In genomic region chr18:13112982-13113381, GRCh38 we compare ENCODE assay signal across 8 cellular contexts.
DNase-seq lines count a peak whose midpoint lies in the region; ATAC-seq and TF ChIP-seq lines count a peak whose summit lies in the region.

No MANE protein-coding gene starts in this region.

- H3K4me3 Mint-ChIP-seq in activated naive CD8-positive, alpha-beta T cell treated with anti-CD3 and anti-CD28 coated beads, Interleukin-2, amount 50 U/mL, for 24 hours = no peak overlapping the region

- H3K9me3 Mint-ChIP-seq in activated naive CD8-positive, alpha-beta T cell treated with anti-CD3 and anti-CD28 coated beads, Interleukin-2, amount 50 U/mL, for 24 hours = no peaks in the 10 kb centered on the region

- no peak overlapping the region for H3K4me3 ChIP-seq in BJ (ENCODE audit: low read depth, low read length)

- peaks cover 4% of the 10 kb centered on the region for H3K4me1 Mint-ChIP-seq in activated naive CD8-positive, alpha-beta T cell treated with anti-CD3 and anti-CD28 coated beads, Interleukin-2, amount 50 U/mL, for 24 hours

- CTCF ChIA-PET in BJ (lab: Yijun Ruan, JAX) = interaction anchor here (0.8 to 1.4 kb wide), 4 partner anchors 35 to 522 kb away, joined by 3 to 5 read pairs (median 3); no protein-coding TSS in a partner anchor

- POLR2A ChIA-PET in BJ (lab: Charles Lee) = no interaction called here

- no peak for DNase-seq in BJ (ENCODE audit: low read depth)
- DNase-seq in NCI-H2029 (lab: John Stamatoyannopoulos, UW) = peak; percentile 42
- DNase-seq in cerebellar cortex (ENCODE audit: low spot score) = peak; percentile 92
- DNase-seq in left lobe of liver (ENCODE audit: low spot score) = peak; percentile 63
- no peak for DNase-seq in DMS79 treated with DMSO at 0.1 percent for 48 hours (lab: John Stamatoyannopoulos, UW)
- no peak for DNase-seq in stimulated activated CD8-positive, alpha-beta memory T cell treated with anti-CD3 and anti-CD28 coated beads, Interleukin-4, amount 100 ng/mL, for 48 hours
- DNase-seq in activated naive CD8-positive, alpha-beta T cell treated with anti-CD3 and anti-CD28 coated beads, Interleukin-2, amount 50 U/mL, for 24 hours = no peak
- DNase-seq in epidermal melanocyte (ENCODE audit: insufficient read length, low spot score) = no peak

- no peaks in the 10 kb centered on the region for H3K27me3 Mint-ChIP-seq in activated naive CD8-positive, alpha-beta T cell treated with anti-CD3 and anti-CD28 coated beads, Interleukin-2, amount 50 U/mL, for 24 hours

- no peak overlapping the region for H3K27ac Mint-ChIP-seq in activated naive CD8-positive, alpha-beta T cell treated with anti-CD3 and anti-CD28 coated beads, Interleukin-2, amount 50 U/mL, for 24 hours

- peak; percentile 98 for ATAC-seq in left lobe of liver
- ATAC-seq in activated naive CD8-positive, alpha-beta T cell treated with anti-CD3 and anti-CD28 coated beads, Interleukin-2, amount 50 U/mL, for 24 hours = no peak

- H3K27me3 ChIP-seq in BJ (ENCODE audit: control insufficient read depth, insufficient read depth, low read length) = no peaks in the 10 kb centered on the region

- peak; percentile 54 for TF ChIP-seq CTCF in BJ (IDR thresholded peaks at IDR 0.05; ENCODE audit: insufficient read depth, low read depth, low read length)

- H3K36me3 Mint-ChIP-seq in activated naive CD8-positive, alpha-beta T cell treated with anti-CD3 and anti-CD28 coated beads, Interleukin-2, amount 50 U/mL, for 24 hours (ENCODE audit: low read depth) = peaks cover 37% of the 10 kb centered on the region

- H3K36me3 ChIP-seq in BJ (ENCODE audit: control insufficient read depth, insufficient read depth, low read length) = peaks cover 6% of the 10 kb centered on the region

Comparison
In these comparisons a context has a peak if more than half of its experiments do, and no peak if none do; other contexts are left out.
1. DNase-seq: peak in NCI-H2029 (single experiment), cerebellar cortex (single experiment) and left lobe of liver (single experiment); none in BJ (single experiment), DMS79 treated with DMSO at 0.1 percent for 48 hours (single experiment), stimulated activated CD8-positive, alpha-beta memory T cell treated with anti-CD3 and anti-CD28 coated beads, Interleukin-4, amount 100 ng/mL, for 48 hours (single experiment), activated naive CD8-positive, alpha-beta T cell treated with anti-CD3 and anti-CD28 coated beads, Interleukin-2, amount 50 U/mL, for 24 hours (single experiment) and epidermal melanocyte (single experiment).